ENCODE assay signal across 12 cellular contexts in genomic region chr19:35856001-35856400, GRCh38. TPM values are rescaled to one million over a fixed set of nuclear protein-coding genes. Genes with fewer than 3 reads are reported as not detected.
DNase-seq lines count a peak whose midpoint lies in the region; ATAC-seq, FAIRE-seq and TF ChIP-seq lines count a peak whose summit lies in the region.
"Had no signal": no experiment of that assay in that cellular context is flagged by ENCODE, and none has a peak within 500 bp of the region (broad histone marks: within the 10 kb centered on the region; RNA-seq: fewer than 3 reads in every experiment).

No MANE protein-coding gene starts in this region.

- peak overlapping the region; percentile 53 for H3K9ac ChIP-seq in DND-41 (ENCODE audit: low read depth, low read length)

- H3K27ac ChIP-seq in A549: peak overlapping the region in 1 of 2 experiments; percentile 78; a peak in 2 of 6 replicates
- H3K27ac ChIP-seq in DND-41 (ENCODE audit: low read length): no peak overlapping the region; the same call in 1 of the 2 replicates
- peak overlapping the region; percentile 95 for H3K27ac ChIP-seq in WERI-Rb-1
- H3K27ac ChIP-seq: vagina had no signal

- no peak for TF ChIP-seq RAD21 in A549 (conservative IDR thresholded peaks at IDR 0.05 in 1 of 2, IDR thresholded peaks at IDR 0.05 in 1 of 2)

- H3K9me3 Mint-ChIP-seq in immature natural killer cell: peaks cover 0 to 1% (median 0%) of the 10 kb centered on the region in 6 donors

- ATAC-seq in A549: no peak
- ATAC-seq in DND-41 (ENCODE audit: insufficient read depth, low read depth): no peak
- ATAC-seq in HG03571 (IDR thresholded peaks at IDR 0.05; ENCODE audit: unreplicated experiment): no peak
- ATAC-seq in GM21723 (IDR thresholded peaks at IDR 0.05; ENCODE audit: unreplicated experiment): no peak
- ATAC-seq in GM18907 (IDR thresholded peaks at IDR 0.05; ENCODE audit: unreplicated experiment): no peak

- H3K36me3 Mint-ChIP-seq in immature natural killer cell: no peaks in the 10 kb centered on the region

- no peaks in the 10 kb centered on the region; the same call in 1 of the 2 replicates for H4K20me1 ChIP-seq in DND-41 (ENCODE audit: insufficient read depth, low read length)

- TF ChIP-seq POLR2A in A549 (IDR thresholded peaks at IDR 0.05; ENCODE audit: low read length): no peak

- H3K27ac Mint-ChIP-seq in immature natural killer cell: no peak overlapping the region

- WGBS in A549 (ENCODE audit: missing lambda C conversion rate): 65% methylated on average over 10 of the region's 23 CpGs

- H3K27me3 ChIP-seq in DND-41 (ENCODE audit: insufficient read depth, low read length, poor library complexity) (peaks cover 12% of the 10 kb centered on the region), WERI-Rb-1 (ENCODE audit: insufficient read depth, low read depth, severe bottlenecking) (no peaks in the 10 kb centered on the region)

- H3K27me3 Mint-ChIP-seq in immature natural killer cell (ENCODE audit: low read depth in 3 of 3): peaks cover 15 to 32% (median 18%) of the 10 kb centered on the region in 3 donors

- TF ChIP-seq CTCF in A549 (IDR thresholded peaks at IDR 0.05) (no peak), DND-41 (IDR thresholded peaks at IDR 0.05; ENCODE audit: borderline replicate concordance, extremely low read depth, low read length, poor library complexity, severe bottlenecking) (no peak), WERI-Rb-1 (IDR thresholded peaks at IDR 0.05; ENCODE audit: low read depth, low read length) (no peak)

- FAIRE-seq in A549 (lab: Jason Lieb, UNC): no peak

- peak overlapping the region; percentile 99 for H3K4me2 ChIP-seq in A549
- peak overlapping the region; percentile 88 for H3K4me2 ChIP-seq in DND-41 (ENCODE audit: insufficient read depth, low read length)

- H3K4me3 ChIP-seq in A549 (peak overlapping the region; percentile 55; the same call in 1 of the 3 replicates), DND-41 (ENCODE audit: low read depth in 1 of 2, low read length in 2 of 2) (peak overlapping the region; percentile 27 to 66; a peak in 3 of 4 replicates), WERI-Rb-1 (ENCODE audit: low read depth, low read length) (peak overlapping the region; percentile 91)

- POLR2A ChIA-PET in A549 (lab: Yijun Ruan, JAX): interaction anchor here (0.7 to 2.5 kb wide), 2 partner anchors 11 to 14 kb away, joined by 3 to 13 read pairs; no protein-coding TSS in a partner anchor

- no peak for TF ChIP-seq EP300 in A549 (IDR thresholded peaks at IDR 0.05)

- H3K9me3 ChIP-seq in A549: no peaks in the 10 kb centered on the region
- no peaks in the 10 kb centered on the region for H3K9me3 ChIP-seq in DND-41 (ENCODE audit: insufficient read depth, low read length, severe bottlenecking)
- H3K9me3 ChIP-seq in WERI-Rb-1 (ENCODE audit: severe bottlenecking): no peaks in the 10 kb centered on the region
- H3K9me3 ChIP-seq: vagina had no signal

- peaks cover 8 to 9% of the 10 kb centered on the region in 2 donors for H3K4me1 Mint-ChIP-seq in immature natural killer cell

- H3K4me3 Mint-ChIP-seq in immature natural killer cell: peak overlapping the region in 4 of 5 donors; percentile 29 to 54 (median 42)

- H3K79me2 ChIP-seq in DND-41 (ENCODE audit: insufficient read depth, low read length): no peaks in the 10 kb centered on the region

- DNase-seq in A549 (ENCODE audit: low read depth in 1 of 2, low spot score in 1 of 2) (no peak), DND-41 (no peak), WERI-Rb-1 (peak; percentile 40), immature natural killer cell (no peak), cerebellar nuclear complex (lab: John Stamatoyannopoulos, UW) (no peak)
- DNase-seq: amniotic stem cell; KBM-7; NK-92 treated with Interleukin-12 subunit alpha and Interleukin-12 subunit beta, amount 100 ng/mL, for 24 hours had no signal

- H3K36me3 ChIP-seq in DND-41 (ENCODE audit: insufficient read depth, low read length) (no peaks in the 10 kb centered on the region), WERI-Rb-1 (peaks cover 28% of the 10 kb centered on the region)
- H3K36me3 ChIP-seq: vagina had no signal

- H3K4me1 ChIP-seq in A549: peaks cover 11% of the 10 kb centered on the region; the same call in 2 of the 3 replicates
- H3K4me1 ChIP-seq in DND-41 (ENCODE audit: insufficient read depth, low read length): peaks cover 21% of the 10 kb centered on the region

- CTCF ChIA-PET in A549 (lab: Yijun Ruan, JAX): interaction anchor here (0.9 to 2.2 kb wide), 7 partner anchors 14 to 120 kb away, joined by 3 to 5 read pairs (median 4); no protein-coding TSS in a partner anchor

- peak overlapping the region; percentile 89 for H2AFZ ChIP-seq in DND-41 (ENCODE audit: low read depth, low read length)

TF ChIP-seq in A549, 52 proteins besides CTCF, POLR2A, EP300 and RAD21:
- TF ChIP-seq GATA3 (IDR thresholded peaks at IDR 0.05; ENCODE audit: borderline replicate concordance) (no peak), ZFP36 (IDR thresholded peaks at IDR 0.05; ENCODE audit: borderline replicate concordance, partially characterized antibody) (no peak), JUN (IDR thresholded peaks at IDR 0.05) (no peak), E2F6 (IDR thresholded peaks at IDR 0.05; ENCODE audit: borderline replicate concordance, low read depth) (no peak), USF2 (IDR thresholded peaks at IDR 0.05) (no peak), SREBF2 (IDR thresholded peaks at IDR 0.05) (no peak)

RNA-seq across cellular contexts. Expression of gene KIRREL2, which starts 0.7 kb away (rescaled TPM):
- polyA plus RNA-seq in A549 (2011; rRNA removed) (0.26 and 0.34 TPM in 2 replicates), A549 (2017; fragmentation: RNase III; extraction: RNeasy Plus Mini Kit Qiagen cat#74134 plus additional on column Dnase treatment) (0.21 to 0.75 TPM (median 0.54 TPM) in 3 replicates), immature natural killer cell (under 1 TPM in 1 of 3 donors, not detected in 2; 0.19 TPM)
- polyA plus RNA-seq in A549 (2012; cell fraction: cytosol; rRNA removed): 0.20 and 0.30 TPM in 2 replicates
- polyA plus RNA-seq in A549 (2012; cell fraction: nucleus; rRNA removed): 0.76 and 0.80 TPM in 2 replicates
- 0.12 and 0.34 TPM in 2 replicates for polyA minus RNA-seq in A549 (2011; rRNA and poly(A)+ RNA removed)

RNA-seq across cellular contexts. Expression of gene NPHS1, which starts 3.7 kb away (rescaled TPM):
- polyA plus RNA-seq in A549 (2011; rRNA removed): 0.27 and 0.30 TPM in 2 replicates
- 0.04 and 0.10 TPM in 2 replicates for polyA plus RNA-seq in A549 (2012; cell fraction: cytosol; rRNA removed)
- 0.22 and 0.26 TPM in 2 replicates for polyA plus RNA-seq in A549 (2012; cell fraction: nucleus; rRNA removed)
- polyA plus RNA-seq in A549 (2017; fragmentation: RNase III; extraction: RNeasy Plus Mini Kit Qiagen cat#74134 plus additional on column Dnase treatment): 0.16 to 0.27 TPM (median 0.21 TPM) in 3 replicates
- 0.05 and 0.37 TPM in 2 replicates for polyA minus RNA-seq in A549 (2011; rRNA and poly(A)+ RNA removed)
- not detected for polyA plus RNA-seq in immature natural killer cell

RNA-seq across cellular contexts. Expression of gene APLP1, which starts 12.4 kb away (rescaled TPM):
- polyA plus RNA-seq in A549 (2011; rRNA removed) (55.3 and 60.4 TPM in 2 replicates), A549 (2017; fragmentation: RNase III; extraction: RNeasy Plus Mini Kit Qiagen cat#74134 plus additional on column Dnase treatment) (52.1 to 54.8 TPM (median 54.7 TPM) in 3 replicates), immature natural killer cell (under 1 TPM in 1 of 3 donors, not detected in 2; 0.72 TPM)
- 63.3 and 100 TPM in 2 replicates for polyA plus RNA-seq in A549 (2012; cell fraction: cytosol; rRNA removed)
- 124 and 186 TPM in 2 replicates for polyA plus RNA-seq in A549 (2012; cell fraction: nucleus; rRNA removed)
- polyA minus RNA-seq in A549 (2011; rRNA and poly(A)+ RNA removed): 21.6 and 32.7 TPM in 2 replicates

RNA-seq across cellular contexts. Expression of gene PRODH2, which starts 43.4 kb away (rescaled TPM):
- polyA plus RNA-seq in A549 (2011; rRNA removed) (0.86 and 0.92 TPM in 2 replicates), A549 (2017; fragmentation: RNase III; extraction: RNeasy Plus Mini Kit Qiagen cat#74134 plus additional on column Dnase treatment) (0.55 to 1.0 TPM (median 0.73 TPM) in 3 replicates), immature natural killer cell (not detected)
- polyA plus RNA-seq in A549 (2012; cell fraction: cytosol; rRNA removed): 0.44 and 0.63 TPM in 2 replicates
- polyA plus RNA-seq in A549 (2012; cell fraction: nucleus; rRNA removed): 3.8 and 4.4 TPM in 2 replicates
- 1.1 and 1.3 TPM in 2 replicates for polyA minus RNA-seq in A549 (2011; rRNA and poly(A)+ RNA removed)

RNA-seq across cellular contexts. Expression of gene NFKBID, which starts 44.3 kb away (rescaled TPM):
- 4.0 and 4.1 TPM in 2 replicates for polyA plus RNA-seq in A549 (2011; rRNA removed)
- polyA plus RNA-seq in A549 (2012; cell fraction: cytosol; rRNA removed): 9.6 and 11.4 TPM in 2 replicates
- 59.9 and 65.7 TPM in 2 replicates for polyA plus RNA-seq in A549 (2012; cell fraction: nucleus; rRNA removed)
- 8.5 to 14.8 TPM (median 9.6 TPM) in 3 replicates for polyA plus RNA-seq in A549 (2017; fragmentation: RNase III; extraction: RNeasy Plus Mini Kit Qiagen cat#74134 plus additional on column Dnase treatment)
- 8.8 and 9.4 TPM in 2 replicates for polyA minus RNA-seq in A549 (2011; rRNA and poly(A)+ RNA removed)
- 1 to 10 TPM; 2.7 to 8.0 (median 2.9) TPM for polyA plus RNA-seq in immature natural killer cell

Comparison
In these comparisons a context has a peak if more than half of its experiments do, and no peak if none do; other contexts are left out.
1. RNA of gene APLP1, which starts 12.4 kb away (polyA plus RNA-seq): 52.1 to 186 TPM in A549; 0.72 TPM in immature natural killer cell; every median in the first group is over 10 times any median in the second.
2. Peak in every context shown above with its lines, with median percentiles within 50 percentile points of each other: H3K4me3 ChIP-seq.